Comparison of ENCODE assay signal across 8 cellular contexts in genomic region chr4:131091896-131092295, GRCh38.
DNase-seq lines count a peak whose midpoint lies in the region; ATAC-seq, FAIRE-seq and TF ChIP-seq lines count a peak whose summit lies in the region.

No MANE protein-coding gene starts in this region.

- H3K27me3 Mint-ChIP-seq in glutamatergic neuron (ENCODE audit: unreplicated experiment): no peaks in the 10 kb centered on the region

- no peaks in the 10 kb centered on the region for H3K4me1 Mint-ChIP-seq in glutamatergic neuron (ENCODE audit: low read depth, unreplicated experiment)

- no peaks in the 10 kb centered on the region for H3K36me3 Mint-ChIP-seq in glutamatergic neuron (ENCODE audit: unreplicated experiment)

- peak; percentile 37 for TF ChIP-seq CTCF in glutamatergic neuron (IDR thresholded peaks at IDR 0.05; ENCODE audit: partially characterized antibody, unreplicated experiment)

- H3K4me3 Mint-ChIP-seq in glutamatergic neuron (ENCODE audit: unreplicated experiment): no peak overlapping the region

- no peaks in the 10 kb centered on the region for H3K9me3 Mint-ChIP-seq in glutamatergic neuron (ENCODE audit: unreplicated experiment)

- FAIRE-seq in HTR-8/SVneo (lab: Jason Lieb, UNC): no peak

- ATAC-seq in HG03460 (IDR thresholded peaks at IDR 0.05; ENCODE audit: unreplicated experiment): no peak
- ATAC-seq in GM21515 (IDR thresholded peaks at IDR 0.05; ENCODE audit: unreplicated experiment): no peak

- DNase-seq in Ammon's horn (ENCODE audit: low spot score) (peak; percentile 40), HTR-8/SVneo (ENCODE audit: insufficient read length, low spot score) (peak; percentile 14), SIG-M5 (lab: John Stamatoyannopoulos, UW) (peak; percentile 1), glutamatergic neuron (no peak), NCI-H524 treated with DMSO at 0.1 percent for 48 hours (lab: John Stamatoyannopoulos, UW) (no peak), T-helper 9 cell (no peak)

- H3K27ac Mint-ChIP-seq in glutamatergic neuron (ENCODE audit: unreplicated experiment): no peak overlapping the region

Comparison
In these comparisons a context has a peak if more than half of its experiments do, and no peak if none do; other contexts are left out.
1. DNase-seq: peak in Ammon's horn (single experiment), HTR-8/SVneo (single experiment) and SIG-M5 (single experiment); none in glutamatergic neuron (single experiment), NCI-H524 treated with DMSO at 0.1 percent for 48 hours (single experiment) and T-helper 9 cell (single experiment).